ENCODE assay signal across 11 cellular contexts in genomic region chr4:14874990-14875389, GRCh38.
DNase-seq lines count a peak whose midpoint lies in the region; ATAC-seq and TF ChIP-seq lines count a peak whose summit lies in the region.
"Had no signal": no experiment of that assay in that cellular context is flagged by ENCODE, and none has a peak within 500 bp of the region (broad histone marks: within the 10 kb centered on the region; RNA-seq: fewer than 3 reads in every experiment).

No MANE protein-coding gene starts in this region.

- peaks cover 32% of the 10 kb centered on the region for H3K4me1 Mint-ChIP-seq in activated T-cell treated with anti-CD3 and anti-CD28 coated beads, Interleukin-2, amount 50 U/mL, for 72 hours (ENCODE audit: low read depth)
- peaks cover 36% of the 10 kb centered on the region for H3K4me1 Mint-ChIP-seq in activated T-cell treated with anti-CD3 and anti-CD28 coated beads, Interleukin-2, amount 50 U/mL, for 24 hours (ENCODE audit: low read depth)
- H3K4me1 Mint-ChIP-seq in stimulated activated effector memory CD8-positive, alpha-beta T cell treated with anti-CD3 and anti-CD28 coated beads, Interleukin-12 subunit alpha, Interleukin-12 subunit beta, amount 100 ng/mL, for 72 hours, result peaks cover 33% of the 10 kb centered on the region
- peaks cover 18% of the 10 kb centered on the region for H3K4me1 Mint-ChIP-seq in activated T-helper 2 cell treated with anti-CD3 and anti-CD28 coated beads, Interferon-gamma antibody, Interleukin-2, Interleukin-4, amounts not matched to agents 10 μg/mL and 5 μg/mL and 100 μg/mL, durations not matched to agents 14 hours and 24 hours and 36 hours (ENCODE audit: low read depth)

- peaks cover 2 to 3% of the 10 kb centered on the region in 2 donors for H3K36me3 Mint-ChIP-seq in activated T-cell treated with anti-CD3 and anti-CD28 coated beads, Interleukin-2, amount 50 U/mL, for 72 hours (ENCODE audit: insufficient read depth in 2 of 2)
- no peaks in the 10 kb centered on the region for H3K36me3 Mint-ChIP-seq in activated T-cell treated with anti-CD3 and anti-CD28 coated beads, Interleukin-2, amount 50 U/mL, for 24 hours (ENCODE audit: low read depth)
- no peaks in the 10 kb centered on the region for H3K36me3 Mint-ChIP-seq in stimulated activated effector memory CD8-positive, alpha-beta T cell treated with anti-CD3 and anti-CD28 coated beads, Interleukin-12 subunit alpha, Interleukin-12 subunit beta, amount 100 ng/mL, for 72 hours
- H3K36me3 Mint-ChIP-seq in activated T-helper 2 cell treated with anti-CD3 and anti-CD28 coated beads, Interferon-gamma antibody, Interleukin-2, Interleukin-4, amounts not matched to agents 10 μg/mL and 5 μg/mL and 100 μg/mL, durations not matched to agents 14 hours and 24 hours and 36 hours (ENCODE audit: low read depth), result no peaks in the 10 kb centered on the region

- POLR2A ChIA-PET in OCI-LY7 (lab: Charles Lee), result interaction anchor here (1.2 kb wide), 1 partner anchor 16 kb away, joined by 3 read pairs; no protein-coding TSS in a partner anchor

- no peak overlapping the region for H3K27ac Mint-ChIP-seq in activated T-cell treated with anti-CD3 and anti-CD28 coated beads, Interleukin-2, amount 50 U/mL, for 72 hours
- H3K27ac Mint-ChIP-seq in activated T-cell treated with anti-CD3 and anti-CD28 coated beads, Interleukin-2, amount 50 U/mL, for 24 hours, result no peak overlapping the region
- H3K27ac Mint-ChIP-seq in stimulated activated effector memory CD8-positive, alpha-beta T cell treated with anti-CD3 and anti-CD28 coated beads, Interleukin-12 subunit alpha, Interleukin-12 subunit beta, amount 100 ng/mL, for 72 hours, result peak overlapping the region; percentile 27
- H3K27ac Mint-ChIP-seq in activated T-helper 2 cell treated with anti-CD3 and anti-CD28 coated beads, Interferon-gamma antibody, Interleukin-2, Interleukin-4, amounts not matched to agents 10 μg/mL and 5 μg/mL and 100 μg/mL, durations not matched to agents 14 hours and 24 hours and 36 hours, result no peak overlapping the region

- DNase-seq in activated T-cell treated with anti-CD3 and anti-CD28 coated beads, Interleukin-2, amount 50 U/mL, for 72 hours, result peak in 1 of 2 donors; percentile 5
- DNase-seq in activated T-cell treated with anti-CD3 and anti-CD28 coated beads, Interleukin-2, amount 50 U/mL, for 24 hours, result no peak
- DNase-seq in stimulated activated effector memory CD8-positive, alpha-beta T cell treated with anti-CD3 and anti-CD28 coated beads, Interleukin-12 subunit alpha, Interleukin-12 subunit beta, amount 100 ng/mL, for 72 hours (ENCODE audit: low spot score in 2 of 2), result no peak
- no peak for DNase-seq in activated T-helper 2 cell treated with anti-CD3 and anti-CD28 coated beads, Interferon-gamma antibody, Interleukin-2, Interleukin-4, amounts not matched to agents 10 μg/mL and 5 μg/mL and 100 μg/mL, durations not matched to agents 14 hours and 24 hours and 36 hours (ENCODE audit: low spot score)
- DNase-seq in nucleus accumbens (lab: John Stamatoyannopoulos, UW), result no peak
- no peak for DNase-seq in OCI-LY7 (ENCODE audit: low spot score)
- DNase-seq: NCI-H1436 treated with DMSO at 0.1 percent for 48 hours, sigmoid colon had no signal

- peak overlapping the region in 1 of 2 donors; percentile 30 for H3K4me3 Mint-ChIP-seq in activated T-cell treated with anti-CD3 and anti-CD28 coated beads, Interleukin-2, amount 50 U/mL, for 72 hours
- no peak overlapping the region for H3K4me3 Mint-ChIP-seq in activated T-cell treated with anti-CD3 and anti-CD28 coated beads, Interleukin-2, amount 50 U/mL, for 24 hours
- H3K4me3 Mint-ChIP-seq in stimulated activated effector memory CD8-positive, alpha-beta T cell treated with anti-CD3 and anti-CD28 coated beads, Interleukin-12 subunit alpha, Interleukin-12 subunit beta, amount 100 ng/mL, for 72 hours, result peak overlapping the region; percentile 9
- no peak overlapping the region for H3K4me3 Mint-ChIP-seq in activated T-helper 2 cell treated with anti-CD3 and anti-CD28 coated beads, Interferon-gamma antibody, Interleukin-2, Interleukin-4, amounts not matched to agents 10 μg/mL and 5 μg/mL and 100 μg/mL, durations not matched to agents 14 hours and 24 hours and 36 hours (ENCODE audit: low read depth)

- H3K4me3 ChIP-seq in OCI-LY7 (ENCODE audit: low read depth, low read length, poor library complexity, severe bottlenecking), result no peak overlapping the region
- H3K4me3 ChIP-seq: sigmoid colon, vagina had no signal

- no peaks in the 10 kb centered on the region for H3K36me3 ChIP-seq in OCI-LY7 (ENCODE audit: insufficient read depth, low read length)
- H3K36me3 ChIP-seq: sigmoid colon, vagina had no signal

- H3K79me2 ChIP-seq in OCI-LY7 (ENCODE audit: insufficient read depth, low read depth, low read length), result no peaks in the 10 kb centered on the region

- H3K4me2 ChIP-seq in OCI-LY7 (ENCODE audit: low read length), result no peak overlapping the region

- H3K9me3 Mint-ChIP-seq in activated T-cell treated with anti-CD3 and anti-CD28 coated beads, Interleukin-2, amount 50 U/mL, for 72 hours, result peaks cover 3% of the 10 kb centered on the region in 2 donors
- H3K9me3 Mint-ChIP-seq in activated T-cell treated with anti-CD3 and anti-CD28 coated beads, Interleukin-2, amount 50 U/mL, for 24 hours, result peaks cover 5% of the 10 kb centered on the region
- H3K9me3 Mint-ChIP-seq in stimulated activated effector memory CD8-positive, alpha-beta T cell treated with anti-CD3 and anti-CD28 coated beads, Interleukin-12 subunit alpha, Interleukin-12 subunit beta, amount 100 ng/mL, for 72 hours, result no peaks in the 10 kb centered on the region
- peaks cover 10% of the 10 kb centered on the region for H3K9me3 Mint-ChIP-seq in activated T-helper 2 cell treated with anti-CD3 and anti-CD28 coated beads, Interferon-gamma antibody, Interleukin-2, Interleukin-4, amounts not matched to agents 10 μg/mL and 5 μg/mL and 100 μg/mL, durations not matched to agents 14 hours and 24 hours and 36 hours

- TF ChIP-seq CTCF in OCI-LY7 (conservative IDR thresholded peaks at IDR 0.05; ENCODE audit: low read length), result no peak

- H2AFZ ChIP-seq in OCI-LY7 (ENCODE audit: low read length), result no peak overlapping the region

- no TSS peak for BruUV-seq in OCI-LY7 (replicated peaks; lab: Mats Ljungman, UMichigan)

- H3K4me1 ChIP-seq in OCI-LY7 (ENCODE audit: insufficient read depth, low read length, poor library complexity, severe bottlenecking), result peaks cover 4% of the 10 kb centered on the region

- no peak overlapping the region for H3K27ac ChIP-seq in OCI-LY7 (ENCODE audit: low read depth, low read length, poor library complexity, severe bottlenecking)
- H3K27ac ChIP-seq: sigmoid colon, vagina had no signal

- no peaks in the 10 kb centered on the region for H4K20me1 ChIP-seq in OCI-LY7 (ENCODE audit: insufficient read depth, low read length)

- H3K9me3 ChIP-seq in OCI-LY7 (ENCODE audit: low read length), result no peaks in the 10 kb centered on the region
- H3K9me3 ChIP-seq: sigmoid colon, vagina had no signal

- peaks cover 5% of the 10 kb centered on the region for H3K27me3 Mint-ChIP-seq in activated T-cell treated with anti-CD3 and anti-CD28 coated beads, Interleukin-2, amount 50 U/mL, for 72 hours (ENCODE audit: low read depth)
- H3K27me3 Mint-ChIP-seq in activated T-cell treated with anti-CD3 and anti-CD28 coated beads, Interleukin-2, amount 50 U/mL, for 24 hours, result no peaks in the 10 kb centered on the region
- H3K27me3 Mint-ChIP-seq in activated T-helper 2 cell treated with anti-CD3 and anti-CD28 coated beads, Interferon-gamma antibody, Interleukin-2, Interleukin-4, amounts not matched to agents 10 μg/mL and 5 μg/mL and 100 μg/mL, durations not matched to agents 14 hours and 24 hours and 36 hours (ENCODE audit: low read depth), result no peaks in the 10 kb centered on the region

- intact Hi-C loops in activated T-helper 2 cell treated with anti-CD3 and anti-CD28 coated beads, Interferon-gamma antibody, Interleukin-2, Interleukin-4, amounts not matched to agents 10 μg/mL and 5 μg/mL and 100 μg/mL, durations not matched to agents 14 hours and 24 hours and 36 hours (cut with micrococcal nuclease), result loop anchor here (1.0 kb wide), 1 partner anchor 19 kb away; no protein-coding TSS in a partner anchor
- intact Hi-C loops in OCI-LY7 (cut with micrococcal nuclease; ENCODE audit: unreplicated experiment), result no loop called here

- CTCF ChIA-PET in OCI-LY7 (lab: Charles Lee; ENCODE audit: unreplicated experiment), result no interaction called here

- peak; percentile 86 for ATAC-seq in activated T-cell treated with anti-CD3 and anti-CD28 coated beads, Interleukin-2, amount 50 U/mL, for 72 hours (replicated peaks in 1 of 2)
- ATAC-seq in GM21737 (IDR thresholded peaks at IDR 0.05; ENCODE audit: unreplicated experiment) (peak; percentile 61), HG03280 (IDR thresholded peaks at IDR 0.05; ENCODE audit: unreplicated experiment) (peak; percentile 73)
- peak; percentile 83 for ATAC-seq in stimulated activated effector memory CD8-positive, alpha-beta T cell treated with anti-CD3 and anti-CD28 coated beads, Interleukin-12 subunit alpha, Interleukin-12 subunit beta, amount 100 ng/mL, for 72 hours

- no peaks in the 10 kb centered on the region for H3K9me2 ChIP-seq in OCI-LY7 (ENCODE audit: insufficient read depth, low read length)
